Comparison of ENCODE assay signal across 1 cellular context in genomic region chr5:67215592-67216471, GRCh38.
TF ChIP-seq lines count a peak whose summit lies in the region.

No MANE protein-coding gene starts in this region.

TF ChIP-seq in HepG2, 621 proteins besides CTCF, POLR2A, EP300 and RAD21 (continued from another document and continues in another):
- TF ChIP-seq, protein P1, sequence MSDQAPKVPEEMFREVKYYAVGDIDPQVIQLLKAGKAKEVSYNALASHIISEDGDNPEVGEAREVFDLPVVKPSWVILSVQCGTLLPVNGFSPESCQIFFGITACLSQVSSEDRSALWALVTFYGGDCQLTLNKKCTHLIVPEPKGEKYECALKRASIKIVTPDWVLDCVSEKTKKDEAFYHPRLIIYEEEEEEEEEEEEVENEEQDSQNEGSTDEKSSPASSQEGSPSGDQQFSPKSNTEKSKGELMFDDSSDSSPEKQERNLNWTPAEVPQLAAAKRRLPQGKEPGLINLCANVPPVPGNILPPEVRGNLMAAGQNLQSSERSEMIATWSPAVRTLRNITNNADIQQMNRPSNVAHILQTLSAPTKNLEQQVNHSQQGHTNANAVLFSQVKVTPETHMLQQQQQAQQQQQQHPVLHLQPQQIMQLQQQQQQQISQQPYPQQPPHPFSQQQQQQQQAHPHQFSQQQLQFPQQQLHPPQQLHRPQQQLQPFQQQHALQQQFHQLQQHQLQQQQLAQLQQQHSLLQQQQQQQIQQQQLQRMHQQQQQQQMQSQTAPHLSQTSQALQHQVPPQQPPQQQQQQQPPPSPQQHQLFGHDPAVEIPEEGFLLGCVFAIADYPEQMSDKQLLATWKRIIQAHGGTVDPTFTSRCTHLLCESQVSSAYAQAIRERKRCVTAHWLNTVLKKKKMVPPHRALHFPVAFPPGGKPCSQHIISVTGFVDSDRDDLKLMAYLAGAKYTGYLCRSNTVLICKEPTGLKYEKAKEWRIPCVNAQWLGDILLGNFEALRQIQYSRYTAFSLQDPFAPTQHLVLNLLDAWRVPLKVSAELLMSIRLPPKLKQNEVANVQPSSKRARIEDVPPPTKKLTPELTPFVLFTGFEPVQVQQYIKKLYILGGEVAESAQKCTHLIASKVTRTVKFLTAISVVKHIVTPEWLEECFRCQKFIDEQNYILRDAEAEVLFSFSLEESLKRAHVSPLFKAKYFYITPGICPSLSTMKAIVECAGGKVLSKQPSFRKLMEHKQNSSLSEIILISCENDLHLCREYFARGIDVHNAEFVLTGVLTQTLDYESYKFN (CRISPR knock-in tag; conservative IDR thresholded peaks at IDR 0.05) = peak; percentile 58
- peak; percentile 82 for TF ChIP-seq GABPB1 (CRISPR knock-in tag; IDR thresholded peaks at IDR 0.05)
- TF ChIP-seq, protein P2, sequence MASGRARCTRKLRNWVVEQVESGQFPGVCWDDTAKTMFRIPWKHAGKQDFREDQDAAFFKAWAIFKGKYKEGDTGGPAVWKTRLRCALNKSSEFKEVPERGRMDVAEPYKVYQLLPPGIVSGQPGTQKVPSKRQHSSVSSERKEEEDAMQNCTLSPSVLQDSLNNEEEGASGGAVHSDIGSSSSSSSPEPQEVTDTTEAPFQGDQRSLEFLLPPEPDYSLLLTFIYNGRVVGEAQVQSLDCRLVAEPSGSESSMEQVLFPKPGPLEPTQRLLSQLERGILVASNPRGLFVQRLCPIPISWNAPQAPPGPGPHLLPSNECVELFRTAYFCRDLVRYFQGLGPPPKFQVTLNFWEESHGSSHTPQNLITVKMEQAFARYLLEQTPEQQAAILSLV (CRISPR knock-in tag; IDR thresholded peaks at IDR 0.05; ENCODE audit: borderline replicate concordance) = peak; percentile 53; the same call in 1 of the 2 replicates
- 0 out of 2 replicates have a peak, but pooled peaks have one; percentile 14 for TF ChIP-seq KMT2B (CRISPR knock-in tag; IDR thresholded peaks at IDR 0.05)
- TF ChIP-seq, protein P3, sequence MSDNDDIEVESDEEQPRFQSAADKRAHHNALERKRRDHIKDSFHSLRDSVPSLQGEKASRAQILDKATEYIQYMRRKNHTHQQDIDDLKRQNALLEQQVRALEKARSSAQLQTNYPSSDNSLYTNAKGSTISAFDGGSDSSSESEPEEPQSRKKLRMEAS (IDR thresholded peaks at IDR 0.05) = no peak; the same call in none of the 2 replicates
- no peak for TF ChIP-seq PHF5A (CRISPR knock-in tag; IDR thresholded peaks at IDR 0.05; ENCODE audit: low read depth, unreplicated experiment)
- TF ChIP-seq, protein P4, sequence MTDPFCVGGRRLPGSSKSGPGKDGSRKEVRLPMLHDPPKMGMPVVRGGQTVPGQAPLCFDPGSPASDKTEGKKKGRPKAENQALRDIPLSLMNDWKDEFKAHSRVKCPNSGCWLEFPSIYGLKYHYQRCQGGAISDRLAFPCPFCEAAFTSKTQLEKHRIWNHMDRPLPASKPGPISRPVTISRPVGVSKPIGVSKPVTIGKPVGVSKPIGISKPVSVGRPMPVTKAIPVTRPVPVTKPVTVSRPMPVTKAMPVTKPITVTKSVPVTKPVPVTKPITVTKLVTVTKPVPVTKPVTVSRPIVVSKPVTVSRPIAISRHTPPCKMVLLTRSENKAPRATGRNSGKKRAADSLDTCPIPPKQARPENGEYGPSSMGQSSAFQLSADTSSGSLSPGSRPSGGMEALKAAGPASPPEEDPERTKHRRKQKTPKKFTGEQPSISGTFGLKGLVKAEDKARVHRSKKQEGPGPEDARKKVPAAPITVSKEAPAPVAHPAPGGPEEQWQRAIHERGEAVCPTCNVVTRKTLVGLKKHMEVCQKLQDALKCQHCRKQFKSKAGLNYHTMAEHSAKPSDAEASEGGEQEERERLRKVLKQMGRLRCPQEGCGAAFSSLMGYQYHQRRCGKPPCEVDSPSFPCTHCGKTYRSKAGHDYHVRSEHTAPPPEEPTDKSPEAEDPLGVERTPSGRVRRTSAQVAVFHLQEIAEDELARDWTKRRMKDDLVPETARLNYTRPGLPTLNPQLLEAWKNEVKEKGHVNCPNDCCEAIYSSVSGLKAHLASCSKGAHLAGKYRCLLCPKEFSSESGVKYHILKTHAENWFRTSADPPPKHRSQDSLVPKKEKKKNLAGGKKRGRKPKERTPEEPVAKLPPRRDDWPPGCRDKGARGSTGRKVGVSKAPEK (CRISPR knock-in tag; IDR thresholded peaks at IDR 0.05; ENCODE audit: borderline replicate concordance) = no peak
- TF ChIP-seq ZNF777 (CRISPR knock-in tag; IDR thresholded peaks at IDR 0.05) = no peak
- no peak for TF ChIP-seq MYNN (CRISPR knock-in tag; IDR thresholded peaks at IDR 0.05; ENCODE audit: low read depth)
- TF ChIP-seq, protein P5, sequence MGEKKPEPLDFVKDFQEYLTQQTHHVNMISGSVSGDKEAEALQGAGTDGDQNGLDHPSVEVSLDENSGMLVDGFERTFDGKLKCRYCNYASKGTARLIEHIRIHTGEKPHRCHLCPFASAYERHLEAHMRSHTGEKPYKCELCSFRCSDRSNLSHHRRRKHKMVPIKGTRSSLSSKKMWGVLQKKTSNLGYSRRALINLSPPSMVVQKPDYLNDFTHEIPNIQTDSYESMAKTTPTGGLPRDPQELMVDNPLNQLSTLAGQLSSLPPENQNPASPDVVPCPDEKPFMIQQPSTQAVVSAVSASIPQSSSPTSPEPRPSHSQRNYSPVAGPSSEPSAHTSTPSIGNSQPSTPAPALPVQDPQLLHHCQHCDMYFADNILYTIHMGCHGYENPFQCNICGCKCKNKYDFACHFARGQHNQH (CRISPR knock-in tag; IDR thresholded peaks at IDR 0.05) = peak; percentile 29; the same call in 1 of the 2 replicates
- no peak for TF ChIP-seq ZBTB1 (CRISPR knock-in tag; IDR thresholded peaks at IDR 0.05; ENCODE audit: borderline replicate concordance)
- no peak for TF ChIP-seq TEF (CRISPR knock-in tag; IDR thresholded peaks at IDR 0.05)
- TF ChIP-seq SOX6 (IDR thresholded peaks at IDR 0.05) = no peak
- peak; percentile 41; the same call in 1 of the 2 replicates for TF ChIP-seq SOX6 (CRISPR knock-in tag; IDR thresholded peaks at IDR 0.05)
- TF ChIP-seq MTF1 (CRISPR knock-in tag; IDR thresholded peaks at IDR 0.05) = no peak
- TF ChIP-seq MZF1 (CRISPR knock-in tag; IDR thresholded peaks at IDR 0.05; ENCODE audit: borderline replicate concordance) = no peak
- TF ChIP-seq ZFP1 (CRISPR knock-in tag; IDR thresholded peaks at IDR 0.05) = no peak
- no peak for TF ChIP-seq PRDM4 (CRISPR knock-in tag; IDR thresholded peaks at IDR 0.05; ENCODE audit: borderline replicate concordance)
- TF ChIP-seq HMG20B (CRISPR knock-in tag; conservative IDR thresholded peaks at IDR 0.05) = no peak
- no peak for TF ChIP-seq NONO (IDR thresholded peaks at IDR 0.05)
- TF ChIP-seq NONO (CRISPR knock-in tag; conservative IDR thresholded peaks at IDR 0.05) = peak; percentile 48; the same call in 1 of the 2 replicates
- TF ChIP-seq, protein P6, sequence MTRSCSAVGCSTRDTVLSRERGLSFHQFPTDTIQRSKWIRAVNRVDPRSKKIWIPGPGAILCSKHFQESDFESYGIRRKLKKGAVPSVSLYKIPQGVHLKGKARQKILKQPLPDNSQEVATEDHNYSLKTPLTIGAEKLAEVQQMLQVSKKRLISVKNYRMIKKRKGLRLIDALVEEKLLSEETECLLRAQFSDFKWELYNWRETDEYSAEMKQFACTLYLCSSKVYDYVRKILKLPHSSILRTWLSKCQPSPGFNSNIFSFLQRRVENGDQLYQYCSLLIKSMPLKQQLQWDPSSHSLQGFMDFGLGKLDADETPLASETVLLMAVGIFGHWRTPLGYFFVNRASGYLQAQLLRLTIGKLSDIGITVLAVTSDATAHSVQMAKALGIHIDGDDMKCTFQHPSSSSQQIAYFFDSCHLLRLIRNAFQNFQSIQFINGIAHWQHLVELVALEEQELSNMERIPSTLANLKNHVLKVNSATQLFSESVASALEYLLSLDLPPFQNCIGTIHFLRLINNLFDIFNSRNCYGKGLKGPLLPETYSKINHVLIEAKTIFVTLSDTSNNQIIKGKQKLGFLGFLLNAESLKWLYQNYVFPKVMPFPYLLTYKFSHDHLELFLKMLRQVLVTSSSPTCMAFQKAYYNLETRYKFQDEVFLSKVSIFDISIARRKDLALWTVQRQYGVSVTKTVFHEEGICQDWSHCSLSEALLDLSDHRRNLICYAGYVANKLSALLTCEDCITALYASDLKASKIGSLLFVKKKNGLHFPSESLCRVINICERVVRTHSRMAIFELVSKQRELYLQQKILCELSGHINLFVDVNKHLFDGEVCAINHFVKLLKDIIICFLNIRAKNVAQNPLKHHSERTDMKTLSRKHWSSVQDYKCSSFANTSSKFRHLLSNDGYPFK (CRISPR knock-in tag; IDR thresholded peaks at IDR 0.05; ENCODE audit: borderline replicate concordance) = peak; percentile 43; the same call in 1 of the 2 replicates
- TF ChIP-seq MEF2D (CRISPR knock-in tag; IDR thresholded peaks at IDR 0.05) = peak; percentile 60; the same call in 1 of the 2 replicates
- 0 out of 2 replicates have a peak, but pooled peaks have one; percentile 30 for TF ChIP-seq BRCA1 (CRISPR knock-in tag; IDR thresholded peaks at IDR 0.05)
- peak; percentile 70 for TF ChIP-seq ZGPAT (CRISPR knock-in tag; IDR thresholded peaks at IDR 0.05)
- TF ChIP-seq ZSCAN22 (CRISPR knock-in tag; IDR thresholded peaks at IDR 0.05) = 0 out of 2 replicates have a peak, but pooled peaks have one; percentile 19
- peak; percentile 56; the same call in 1 of the 2 replicates for TF ChIP-seq ZNF564 (CRISPR knock-in tag; IDR thresholded peaks at IDR 0.05)
- TF ChIP-seq ZNF570 (CRISPR knock-in tag; IDR thresholded peaks at IDR 0.05; ENCODE audit: borderline replicate concordance) = 0 out of 2 replicates have a peak, but pooled peaks have one; percentile 23
- TF ChIP-seq ZNF556 (CRISPR knock-in tag; IDR thresholded peaks at IDR 0.05; ENCODE audit: borderline replicate concordance) = peak; percentile 31; the same call in 1 of the 2 replicates
- TF ChIP-seq CREB3 (CRISPR knock-in tag; IDR thresholded peaks at IDR 0.05) = no peak
- TF ChIP-seq NFIB (CRISPR knock-in tag; IDR thresholded peaks at IDR 0.05; ENCODE audit: borderline replicate concordance) = no peak
- no peak for TF ChIP-seq CENPX (CRISPR knock-in tag; IDR thresholded peaks at IDR 0.05)
- TF ChIP-seq, protein P7, sequence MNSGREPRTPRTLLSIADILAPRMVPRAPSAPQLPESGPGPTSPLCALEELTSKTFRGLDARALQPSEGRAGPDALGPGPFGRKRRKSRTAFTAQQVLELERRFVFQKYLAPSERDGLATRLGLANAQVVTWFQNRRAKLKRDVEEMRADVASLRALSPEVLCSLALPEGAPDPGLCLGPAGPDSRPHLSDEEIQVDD (CRISPR knock-in tag; IDR thresholded peaks at IDR 0.05; ENCODE audit: borderline replicate concordance) = peak; percentile 73; the same call in 1 of the 2 replicates
- 0 out of 2 replicates have a peak, but pooled peaks have one; percentile 22 for TF ChIP-seq POLR2AphosphoS5 (IDR thresholded peaks at IDR 0.05; ENCODE audit: low read depth, low read length)
- 0 out of 2 replicates have a peak, but pooled peaks have one; percentile 43 for TF ChIP-seq ZSCAN20 (CRISPR knock-in tag; IDR thresholded peaks at IDR 0.05; ENCODE audit: borderline replicate concordance)
- peak; percentile 58; the same call in 1 of the 2 replicates for TF ChIP-seq ZNF761 (CRISPR knock-in tag; conservative IDR thresholded peaks at IDR 0.05)
- TF ChIP-seq NFKB2 (CRISPR knock-in tag; IDR thresholded peaks at IDR 0.05; ENCODE audit: borderline replicate concordance) = peak; percentile 49; the same call in 1 of the 2 replicates
